27 cellular contexts compared by ENCODE assay signal in genomic region chr6:97630592-97630991, GRCh38.
DNase-seq lines count a peak whose midpoint lies in the region; TF ChIP-seq lines count a peak whose summit lies in the region.
"Had no signal": no experiment of that assay in that cellular context is flagged by ENCODE, and none has a peak within 500 bp of the region (broad histone marks: within the 10 kb centered on the region; RNA-seq: fewer than 3 reads in every experiment).

No MANE protein-coding gene starts in this region.

- DNase-seq in Daoy (ENCODE audit: low read depth) (peak; percentile 9), NCI-H226 (peak; percentile 62), choroid plexus epithelial cell (ENCODE audit: low read depth) (peak; percentile 57), retinal pigment epithelial cell (ENCODE audit: low read depth) (peak; percentile 21), OCI-M1 (lab: John Stamatoyannopoulos, UW) (no peak), GM19238 (ENCODE audit: insufficient read length, low spot score) (no peak), vagina (ENCODE audit: extremely low spot score in 2 of 2) (no peak)
- DNase-seq in activated CD4-positive, alpha-beta T cell treated with anti-CD3 and anti-CD28 coated beads, Interleukin-2, amount 50 U/mL, for 4 hours = no peak
- DNase-seq: activated effector memory CD4-positive, alpha-beta T cell treated with Interleukin-2 at 50 U/mL for 16 hours; activated naive CD8-positive, alpha-beta T cell treated with anti-CD3 and anti-CD28 coated beads, Interleukin-2, amount 50 U/mL, for 24 hours; caudate nucleus; CD4-positive, CD25-positive, alpha-beta regulatory T cell; dermis blood vessel endothelial cell; GDM1; immature natural killer cell; NCI-H1417; NCI-H510A; retina; RPMI8226; stimulated activated CD4-positive, alpha-beta T cell treated with anti-CD3 and anti-CD28 coated beads, Interleukin-12 subunit alpha, Interleukin-12 subunit beta, amount 100 ng/mL, for 4 hours; stimulated activated naive CD8-positive, alpha-beta T cell treated with anti-CD3 and anti-CD28 coated beads, Interleukin-15, amount 100 ng/mL, for 72 hours; T-helper 9 cell; upper lobe of left lung had no signal

- H3K9me3 ChIP-seq in vagina = no peaks in the 10 kb centered on the region
- H3K9me3 ChIP-seq: HAP-1, neutrophil, upper lobe of left lung had no signal

- H3K27ac ChIP-seq in vagina = no peak overlapping the region
- H3K27ac ChIP-seq: neutrophil, upper lobe of left lung had no signal

- no peak for TF ChIP-seq POLR2A in vagina (IDR thresholded peaks at IDR 0.05)

- intact Hi-C loops in vagina (cut with DNase I) = no loop called here

- TF ChIP-seq CTCF in choroid plexus epithelial cell (conservative IDR thresholded peaks at IDR 0.05; ENCODE audit: low read depth, low read length) = no peak
- TF ChIP-seq CTCF in retinal pigment epithelial cell (conservative IDR thresholded peaks at IDR 0.05; ENCODE audit: low read depth, low read length) = no peak
- TF ChIP-seq CTCF in vagina (IDR thresholded peaks at IDR 0.05) = no peak

- no peaks in the 10 kb centered on the region for H3K4me1 ChIP-seq in vagina

- H3K27me3 ChIP-seq in vagina = no peaks in the 10 kb centered on the region
- H3K27me3 ChIP-seq: neutrophil, upper lobe of left lung had no signal

- no peak overlapping the region for H3K4me3 ChIP-seq in choroid plexus epithelial cell (ENCODE audit: low read depth, low read length)
- H3K4me3 ChIP-seq in retinal pigment epithelial cell (ENCODE audit: low read length) = no peak overlapping the region
- H3K4me3 ChIP-seq in vagina = no peak overlapping the region
- H3K4me3 ChIP-seq: GM12878, HAP-1, lung, upper lobe of left lung had no signal

- H3K36me3 ChIP-seq in vagina = no peaks in the 10 kb centered on the region
- H3K36me3 ChIP-seq: HAP-1, neutrophil, upper lobe of left lung had no signal

Comparison
In these comparisons a context has a peak if more than half of its experiments do, and no peak if none do; other contexts are left out.
1. DNase-seq: peak in Daoy (single experiment), NCI-H226 (single experiment), choroid plexus epithelial cell (single experiment) and retinal pigment epithelial cell (single experiment); none in OCI-M1 (single experiment), activated CD4-positive, alpha-beta T cell treated with anti-CD3 and anti-CD28 coated beads, Interleukin-2, amount 50 U/mL, for 4 hours (0 of 2), GM19238 (single experiment) and vagina (0 of 2).